1 cellular context compared by ENCODE assay signal in genomic region chr2:36659872-36660312, GRCh38.
TF ChIP-seq lines count a peak whose summit lies in the region.

No MANE protein-coding gene starts in this region.

TF ChIP-seq in HepG2, 621 proteins besides CTCF, POLR2A, EP300 and RAD21 (continued from another document and continues in another):
- TF ChIP-seq ZIK1 (CRISPR knock-in tag; IDR thresholded peaks at IDR 0.05; ENCODE audit: borderline replicate concordance, low read depth) = no peak
- TF ChIP-seq ZNF24 (IDR thresholded peaks at IDR 0.05) = no peak; the same call in 1 of the 2 replicates
- TF ChIP-seq ZFX (CRISPR knock-in tag; IDR thresholded peaks at IDR 0.05; ENCODE audit: low read depth) = 0 out of 2 replicates have a peak, but pooled peaks have one; percentile 23
- TF ChIP-seq MTA3 (CRISPR knock-in tag; IDR thresholded peaks at IDR 0.05) = no peak
- no peak for TF ChIP-seq ZNF790 (CRISPR knock-in tag; IDR thresholded peaks at IDR 0.05; ENCODE audit: borderline replicate concordance)
- no peak; the same call in 1 of the 2 replicates for TF ChIP-seq SAFB2 (CRISPR knock-in tag; IDR thresholded peaks at IDR 0.05; ENCODE audit: borderline replicate concordance, low read depth)
- TF ChIP-seq ARID5B (CRISPR knock-in tag; IDR thresholded peaks at IDR 0.05) = peak; percentile 96
- TF ChIP-seq POLR2AphosphoS5 (IDR thresholded peaks at IDR 0.05; ENCODE audit: low read depth, low read length) = no peak
- peak; percentile 42; the same call in 1 of the 2 replicates for TF ChIP-seq KDM3A (CRISPR knock-in tag; IDR thresholded peaks at IDR 0.05; ENCODE audit: low read depth)
- TF ChIP-seq, protein P1, sequence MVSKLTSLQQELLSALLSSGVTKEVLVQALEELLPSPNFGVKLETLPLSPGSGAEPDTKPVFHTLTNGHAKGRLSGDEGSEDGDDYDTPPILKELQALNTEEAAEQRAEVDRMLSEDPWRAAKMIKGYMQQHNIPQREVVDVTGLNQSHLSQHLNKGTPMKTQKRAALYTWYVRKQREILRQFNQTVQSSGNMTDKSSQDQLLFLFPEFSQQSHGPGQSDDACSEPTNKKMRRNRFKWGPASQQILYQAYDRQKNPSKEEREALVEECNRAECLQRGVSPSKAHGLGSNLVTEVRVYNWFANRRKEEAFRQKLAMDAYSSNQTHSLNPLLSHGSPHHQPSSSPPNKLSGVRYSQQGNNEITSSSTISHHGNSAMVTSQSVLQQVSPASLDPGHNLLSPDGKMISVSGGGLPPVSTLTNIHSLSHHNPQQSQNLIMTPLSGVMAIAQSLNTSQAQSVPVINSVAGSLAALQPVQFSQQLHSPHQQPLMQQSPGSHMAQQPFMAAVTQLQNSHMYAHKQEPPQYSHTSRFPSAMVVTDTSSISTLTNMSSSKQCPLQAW (CRISPR knock-in tag; IDR thresholded peaks at IDR 0.05) = peak; percentile 49; the same call in 1 of the 2 replicates
- no peak for TF ChIP-seq SP140L (CRISPR knock-in tag; IDR thresholded peaks at IDR 0.05; ENCODE audit: borderline replicate concordance)
- peak; percentile 95 for TF ChIP-seq MEF2D (CRISPR knock-in tag; IDR thresholded peaks at IDR 0.05)
- no peak for TF ChIP-seq ZNF337 (CRISPR knock-in tag; IDR thresholded peaks at IDR 0.05; ENCODE audit: borderline replicate concordance, low read depth)
- no peak for TF ChIP-seq ZNF577 (CRISPR knock-in tag; IDR thresholded peaks at IDR 0.05; ENCODE audit: borderline replicate concordance, low read depth)
- no peak for TF ChIP-seq ETS1 (CRISPR knock-in tag; IDR thresholded peaks at IDR 0.05)
- TF ChIP-seq, protein P2, sequence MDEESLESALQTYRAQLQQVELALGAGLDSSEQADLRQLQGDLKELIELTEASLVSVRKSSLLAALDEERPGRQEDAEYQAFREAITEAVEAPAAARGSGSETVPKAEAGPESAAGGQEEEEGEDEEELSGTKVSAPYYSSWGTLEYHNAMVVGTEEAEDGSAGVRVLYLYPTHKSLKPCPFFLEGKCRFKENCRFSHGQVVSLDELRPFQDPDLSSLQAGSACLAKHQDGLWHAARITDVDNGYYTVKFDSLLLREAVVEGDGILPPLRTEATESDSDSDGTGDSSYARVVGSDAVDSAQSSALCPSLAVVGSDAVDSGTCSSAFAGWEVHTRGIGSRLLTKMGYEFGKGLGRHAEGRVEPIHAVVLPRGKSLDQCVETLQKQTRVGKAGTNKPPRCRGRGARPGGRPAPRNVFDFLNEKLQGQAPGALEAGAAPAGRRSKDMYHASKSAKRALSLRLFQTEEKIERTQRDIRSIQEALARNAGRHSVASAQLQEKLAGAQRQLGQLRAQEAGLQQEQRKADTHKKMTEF (CRISPR knock-in tag; IDR thresholded peaks at IDR 0.05) = peak; percentile 76
- no peak for TF ChIP-seq PCBP1 (IDR thresholded peaks at IDR 0.05; ENCODE audit: borderline replicate concordance, low read depth, low read length)
- TF ChIP-seq, protein P3, sequence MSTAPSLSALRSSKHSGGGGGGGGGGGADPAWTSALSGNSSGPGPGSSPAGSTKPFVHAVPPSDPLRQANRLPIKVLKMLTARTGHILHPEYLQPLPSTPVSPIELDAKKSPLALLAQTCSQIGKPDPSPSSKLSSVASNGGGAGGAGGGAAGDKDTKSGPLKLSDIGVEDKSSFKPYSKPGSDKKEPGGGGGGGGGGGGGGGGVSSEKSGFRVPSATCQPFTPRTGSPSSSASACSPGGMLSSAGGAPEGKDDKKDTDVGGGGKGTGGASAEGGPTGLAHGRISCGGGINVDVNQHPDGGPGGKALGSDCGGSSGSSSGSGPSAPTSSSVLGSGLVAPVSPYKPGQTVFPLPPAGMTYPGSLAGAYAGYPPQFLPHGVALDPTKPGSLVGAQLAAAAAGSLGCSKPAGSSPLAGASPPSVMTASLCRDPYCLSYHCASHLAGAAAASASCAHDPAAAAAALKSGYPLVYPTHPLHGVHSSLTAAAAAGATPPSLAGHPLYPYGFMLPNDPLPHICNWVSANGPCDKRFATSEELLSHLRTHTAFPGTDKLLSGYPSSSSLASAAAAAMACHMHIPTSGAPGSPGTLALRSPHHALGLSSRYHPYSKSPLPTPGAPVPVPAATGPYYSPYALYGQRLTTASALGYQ (CRISPR knock-in tag; IDR thresholded peaks at IDR 0.05) = no peak
- peak; percentile 55; the same call in 1 of the 2 replicates for TF ChIP-seq ATF7 (IDR thresholded peaks at IDR 0.05)
- TF ChIP-seq ATF7 (CRISPR knock-in tag; IDR thresholded peaks at IDR 0.05) = no peak
- TF ChIP-seq PHB2 (IDR thresholded peaks at IDR 0.05; ENCODE audit: partially characterized antibody) = no peak
- TF ChIP-seq ZNF713 (CRISPR knock-in tag; IDR thresholded peaks at IDR 0.05) = no peak
- TF ChIP-seq GATAD1 (CRISPR knock-in tag; IDR thresholded peaks at IDR 0.05) = peak; percentile 56; the same call in 1 of the 2 replicates
- no peak for TF ChIP-seq NR3C1 (CRISPR knock-in tag; IDR thresholded peaks at IDR 0.05)
- TF ChIP-seq ZNF570 (CRISPR knock-in tag; IDR thresholded peaks at IDR 0.05; ENCODE audit: borderline replicate concordance) = no peak
- peak; percentile 62; the same call in 1 of the 2 replicates for TF ChIP-seq ZNF362 (CRISPR knock-in tag; IDR thresholded peaks at IDR 0.05; ENCODE audit: borderline replicate concordance)
- no peak for TF ChIP-seq ZNF841 (CRISPR knock-in tag; IDR thresholded peaks at IDR 0.05; ENCODE audit: borderline replicate concordance)
- no peak for TF ChIP-seq RELA (CRISPR knock-in tag; IDR thresholded peaks at IDR 0.05)
- no peak for TF ChIP-seq ZSCAN20 (CRISPR knock-in tag; IDR thresholded peaks at IDR 0.05; ENCODE audit: borderline replicate concordance)
- peak; percentile 71; the same call in 1 of the 2 replicates for TF ChIP-seq NFE2 (CRISPR knock-in tag; IDR thresholded peaks at IDR 0.05)
- no peak for TF ChIP-seq ZNF451 (CRISPR knock-in tag; IDR thresholded peaks at IDR 0.05)
- TF ChIP-seq, protein P4, sequence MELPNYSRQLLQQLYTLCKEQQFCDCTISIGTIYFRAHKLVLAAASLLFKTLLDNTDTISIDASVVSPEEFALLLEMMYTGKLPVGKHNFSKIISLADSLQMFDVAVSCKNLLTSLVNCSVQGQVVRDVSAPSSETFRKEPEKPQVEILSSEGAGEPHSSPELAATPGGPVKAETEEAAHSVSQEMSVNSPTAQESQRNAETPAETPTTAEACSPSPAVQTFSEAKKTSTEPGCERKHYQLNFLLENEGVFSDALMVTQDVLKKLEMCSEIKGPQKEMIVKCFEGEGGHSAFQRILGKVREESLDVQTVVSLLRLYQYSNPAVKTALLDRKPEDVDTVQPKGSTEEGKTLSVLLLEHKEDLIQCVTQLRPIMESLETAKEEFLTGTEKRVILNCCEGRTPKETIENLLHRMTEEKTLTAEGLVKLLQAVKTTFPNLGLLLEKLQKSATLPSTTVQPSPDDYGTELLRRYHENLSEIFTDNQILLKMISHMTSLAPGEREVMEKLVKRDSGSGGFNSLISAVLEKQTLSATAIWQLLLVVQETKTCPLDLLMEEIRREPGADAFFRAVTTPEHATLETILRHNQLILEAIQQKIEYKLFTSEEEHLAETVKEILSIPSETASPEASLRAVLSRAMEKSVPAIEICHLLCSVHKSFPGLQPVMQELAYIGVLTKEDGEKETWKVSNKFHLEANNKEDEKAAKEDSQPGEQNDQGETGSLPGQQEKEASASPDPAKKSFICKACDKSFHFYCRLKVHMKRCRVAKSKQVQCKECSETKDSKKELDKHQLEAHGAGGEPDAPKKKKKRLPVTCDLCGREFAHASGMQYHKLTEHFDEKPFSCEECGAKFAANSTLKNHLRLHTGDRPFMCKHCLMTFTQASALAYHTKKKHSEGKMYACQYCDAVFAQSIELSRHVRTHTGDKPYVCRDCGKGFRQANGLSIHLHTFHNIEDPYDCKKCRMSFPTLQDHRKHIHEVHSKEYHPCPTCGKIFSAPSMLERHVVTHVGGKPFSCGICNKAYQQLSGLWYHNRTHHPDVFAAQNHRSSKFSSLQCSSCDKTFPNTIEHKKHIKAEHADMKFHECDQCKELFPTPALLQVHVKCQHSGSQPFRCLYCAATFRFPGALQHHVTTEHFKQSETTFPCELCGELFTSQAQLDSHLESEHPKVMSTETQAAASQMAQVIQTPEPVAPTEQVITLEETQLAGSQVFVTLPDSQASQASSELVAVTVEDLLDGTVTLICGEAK (IDR thresholded peaks at IDR 0.05) = no peak
- TF ChIP-seq, protein P4 (CRISPR knock-in tag; IDR thresholded peaks at IDR 0.05) = no peak; the same call in 1 of the 2 replicates
- TF ChIP-seq ISX (CRISPR knock-in tag; conservative IDR thresholded peaks at IDR 0.05) = no peak
- TF ChIP-seq ZNF724P (CRISPR knock-in tag; IDR thresholded peaks at IDR 0.05; ENCODE audit: borderline replicate concordance) = no peak
- TF ChIP-seq ZNF652 (CRISPR knock-in tag; IDR thresholded peaks at IDR 0.05; ENCODE audit: borderline replicate concordance, low read depth) = no peak
- TF ChIP-seq JARID2 (CRISPR knock-in tag; IDR thresholded peaks at IDR 0.05; ENCODE audit: insufficient replicate concordance) = no peak
- no peak for TF ChIP-seq XBP1 (CRISPR knock-in tag; IDR thresholded peaks at IDR 0.05)
- no peak for TF ChIP-seq ZNF563 (CRISPR knock-in tag; IDR thresholded peaks at IDR 0.05)
- no peak for TF ChIP-seq ZNF619 (CRISPR knock-in tag; IDR thresholded peaks at IDR 0.05)
- no peak for TF ChIP-seq SP1 (IDR thresholded peaks at IDR 0.05)
- TF ChIP-seq SP1 (CRISPR knock-in tag; IDR thresholded peaks at IDR 0.05) = no peak
- no peak for TF ChIP-seq SNAI1 (CRISPR knock-in tag; IDR thresholded peaks at IDR 0.05; ENCODE audit: borderline replicate concordance)
